ENCODE assay signal across 19 cellular contexts in the genomic region with DNA sequence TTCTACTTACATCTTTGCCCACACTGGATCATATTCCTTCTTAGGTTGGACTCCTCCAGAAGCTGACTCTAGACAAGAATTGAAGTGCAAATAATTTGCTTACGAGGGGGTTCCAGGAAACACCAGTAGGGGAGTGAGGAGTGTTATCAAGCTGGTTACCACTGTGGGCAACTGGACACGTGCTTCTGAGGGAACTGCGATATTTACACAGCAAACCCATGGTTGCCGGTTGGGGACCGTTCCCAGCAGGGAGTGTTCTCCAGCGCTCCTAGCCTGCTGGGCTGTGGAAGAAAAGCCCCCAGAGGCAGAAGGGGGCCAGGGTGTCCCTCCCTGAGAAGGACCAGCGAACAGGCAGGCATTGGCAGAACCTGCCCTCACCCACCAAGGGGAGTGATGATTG. TPM values are rescaled to one million over a fixed set of nuclear protein-coding genes. Genes with fewer than 3 reads are reported as not detected.
"Had no signal": no experiment of that assay in that cellular context is flagged by ENCODE, and none has a peak within 500 bp of the region (broad histone marks: within the 10 kb centered on the region; RNA-seq: fewer than 3 reads in every experiment).

No MANE protein-coding gene starts in this region.

- DNase-seq: activated CD4-positive, alpha-beta T cell treated with anti-CD3 and anti-CD28 coated beads, Interleukin-2, amount 10 ng/mL, durations not matched to agents 24 days and 14 days; activated CD8-positive, alpha-beta T cell treated with anti-CD3 and anti-CD28 coated beads for 36 hours; activated naive CD4-positive, alpha-beta T cell treated with Interleukin-2 at 50 U/mL for 16 hours; activated naive CD8-positive, alpha-beta T cell treated with anti-CD3 and anti-CD28 coated beads, Interleukin-2, amount 10 ng/mL, durations not matched to agents 7 days and 5 days; activated T-cell treated with anti-CD3 and anti-CD28 coated beads, Interleukin-2, amount 50 U/mL, for 1 hour; amygdala; body of pancreas; effector memory CD8-positive, alpha-beta T cell; foreskin fibroblast; left colon; midbrain; stimulated activated CD4-positive, alpha-beta T cell treated with anti-CD3 and anti-CD28 coated beads, Interleukin-15, amount 100 ng/mL, for 24 hours; stimulated activated CD4-positive, alpha-beta T cell treated with anti-CD3 and anti-CD28 coated beads, Interleukin-2, amount 100 ng/mL, for 48 hours; stimulated activated naive CD8-positive, alpha-beta T cell treated with anti-CD3 and anti-CD28 coated beads, Interleukin-15, amount 100 ng/mL, for 72 hours; transverse colon; uterus had no signal

- H3K4me1 Mint-ChIP-seq: activated CD4-positive, alpha-beta T cell treated with anti-CD3 and anti-CD28 coated beads, Interleukin-2, amount 10 ng/mL, durations not matched to agents 24 days and 14 days; stimulated activated naive CD8-positive, alpha-beta T cell treated with anti-CD3 and anti-CD28 coated beads, Interleukin-15, amount 100 ng/mL, for 72 hours had no signal

- H3K36me3 ChIP-seq: suprapubic skin, transverse colon, uterus had no signal

- H3K9me3 ChIP-seq: body of pancreas, suprapubic skin, transverse colon, uterus had no signal

- H3K4me3 Mint-ChIP-seq: activated CD4-positive, alpha-beta T cell treated with anti-CD3 and anti-CD28 coated beads, Interleukin-2, amount 10 ng/mL, durations not matched to agents 24 days and 14 days; activated CD8-positive, alpha-beta T cell treated with anti-CD3 and anti-CD28 coated beads for 36 hours; activated naive CD8-positive, alpha-beta T cell treated with anti-CD3 and anti-CD28 coated beads, Interleukin-2, amount 10 ng/mL, durations not matched to agents 7 days and 5 days; effector memory CD8-positive, alpha-beta T cell; stimulated activated naive CD8-positive, alpha-beta T cell treated with anti-CD3 and anti-CD28 coated beads, Interleukin-15, amount 100 ng/mL, for 72 hours; T-helper 1 cell treated with Interleukin-12 subunit alpha and Interleukin-12 subunit beta and Interleukin-4 antibody, amounts not matched to agents 30 μg/mL and 1 μg/mL, for 36 hours had no signal

- H3K27ac Mint-ChIP-seq: activated CD4-positive, alpha-beta T cell treated with anti-CD3 and anti-CD28 coated beads, Interleukin-2, amount 10 ng/mL, durations not matched to agents 24 days and 14 days; activated CD8-positive, alpha-beta T cell treated with anti-CD3 and anti-CD28 coated beads for 36 hours; activated naive CD8-positive, alpha-beta T cell treated with anti-CD3 and anti-CD28 coated beads, Interleukin-2, amount 10 ng/mL, durations not matched to agents 7 days and 5 days; activated T-helper 2 cell treated with anti-CD3 and anti-CD28 coated beads, Interferon-gamma antibody, Interleukin-2, Interleukin-4, amounts not matched to agents 10 μg/mL and 5 μg/mL and 100 μg/mL, durations not matched to agents 14 hours and 24 hours and 36 hours; effector memory CD8-positive, alpha-beta T cell; stimulated activated naive CD8-positive, alpha-beta T cell treated with anti-CD3 and anti-CD28 coated beads, Interleukin-15, amount 100 ng/mL, for 72 hours; T-helper 1 cell treated with Interleukin-12 subunit alpha and Interleukin-12 subunit beta and Interleukin-4 antibody, amounts not matched to agents 30 μg/mL and 1 μg/mL, for 36 hours had no signal

- ATAC-seq: activated CD8-positive, alpha-beta T cell treated with anti-CD3 and anti-CD28 coated beads for 36 hours; body of pancreas; effector memory CD8-positive, alpha-beta T cell; left colon; stimulated activated naive CD8-positive, alpha-beta T cell treated with anti-CD3 and anti-CD28 coated beads, Interleukin-15, amount 100 ng/mL, for 72 hours had no signal

- H3K36me3 Mint-ChIP-seq: activated naive CD8-positive, alpha-beta T cell treated with anti-CD3 and anti-CD28 coated beads, Interleukin-2, amount 10 ng/mL, durations not matched to agents 7 days and 5 days had no signal

- H3K27ac ChIP-seq: body of pancreas, suprapubic skin, transverse colon, uterus had no signal

- H3K9me3 Mint-ChIP-seq: activated CD4-positive, alpha-beta T cell treated with anti-CD3 and anti-CD28 coated beads, Interleukin-2, amount 10 ng/mL, durations not matched to agents 24 days and 14 days; activated CD8-positive, alpha-beta T cell treated with anti-CD3 and anti-CD28 coated beads for 36 hours; activated naive CD8-positive, alpha-beta T cell treated with anti-CD3 and anti-CD28 coated beads, Interleukin-2, amount 10 ng/mL, durations not matched to agents 7 days and 5 days; activated T-helper 2 cell treated with anti-CD3 and anti-CD28 coated beads, Interferon-gamma antibody, Interleukin-2, Interleukin-4, amounts not matched to agents 10 μg/mL and 5 μg/mL and 100 μg/mL, durations not matched to agents 14 hours and 24 hours and 36 hours; effector memory CD8-positive, alpha-beta T cell; stimulated activated naive CD8-positive, alpha-beta T cell treated with anti-CD3 and anti-CD28 coated beads, Interleukin-15, amount 100 ng/mL, for 72 hours; T-helper 1 cell treated with Interleukin-12 subunit alpha and Interleukin-12 subunit beta and Interleukin-4 antibody, amounts not matched to agents 30 μg/mL and 1 μg/mL, for 36 hours had no signal

- H3K4me1 ChIP-seq: body of pancreas, suprapubic skin, transverse colon, uterus had no signal

- H3K27me3 ChIP-seq: body of pancreas, uterus had no signal

- H3K4me3 ChIP-seq: body of pancreas, suprapubic skin, transverse colon, uterus had no signal

RNA-seq across cellular contexts. Expression of a gene that starts 21.7 kb away (rescaled TPM):
- total RNA-seq: activated CD4-positive, alpha-beta T cell treated with anti-CD3 and anti-CD28 coated beads, Interleukin-2, amount 10 ng/mL, durations not matched to agents 24 days and 14 days; activated CD8-positive, alpha-beta T cell treated with anti-CD3 and anti-CD28 coated beads for 36 hours; activated naive CD8-positive, alpha-beta T cell treated with anti-CD3 and anti-CD28 coated beads, Interleukin-2, amount 10 ng/mL, durations not matched to agents 7 days and 5 days; activated T-helper 2 cell treated with anti-CD3 and anti-CD28 coated beads, Interferon-gamma antibody, Interleukin-2, Interleukin-4, amounts not matched to agents 10 μg/mL and 5 μg/mL and 100 μg/mL, durations not matched to agents 14 hours and 24 hours and 36 hours had no signal
